ENCODE assay signal across 39 cellular contexts in the genomic region with DNA sequence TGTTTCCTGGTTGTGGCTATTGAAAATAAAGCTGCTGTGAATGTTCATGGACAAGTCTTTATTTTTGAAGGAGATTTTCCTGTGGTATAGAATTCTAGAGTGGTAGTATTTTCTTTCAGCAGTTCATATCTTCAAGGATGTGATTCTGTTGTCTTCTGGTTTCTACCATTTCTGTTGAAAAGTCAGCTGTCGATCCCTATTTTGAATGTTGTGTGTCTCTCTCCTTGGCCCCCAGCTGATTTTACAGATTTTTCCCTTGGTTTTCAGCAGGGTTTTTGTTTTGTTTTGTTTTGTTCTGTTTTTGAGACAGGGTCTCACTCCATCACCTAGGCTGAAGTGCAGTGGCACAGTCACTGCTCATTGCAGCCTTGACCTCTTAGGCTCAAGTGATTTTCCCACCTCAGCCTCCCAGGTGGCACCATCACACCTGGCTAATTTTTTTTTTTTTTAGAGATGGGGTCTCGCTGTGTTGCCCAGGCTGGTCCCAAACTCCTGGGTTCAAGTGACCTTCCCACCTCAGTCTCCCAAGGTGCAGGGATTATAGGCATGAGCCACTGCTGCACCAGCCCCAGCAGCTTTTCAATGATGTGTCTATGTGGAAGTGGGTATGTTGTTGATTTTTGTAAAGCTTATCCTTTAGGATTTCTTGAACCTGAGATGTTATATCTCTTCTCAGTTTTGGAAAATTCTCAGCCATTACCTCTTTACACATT.
"Had no signal": no experiment of that assay in that cellular context is flagged by ENCODE, and none has a peak within 500 bp of the region (broad histone marks: within the 10 kb centered on the region; RNA-seq: fewer than 3 reads in every experiment).

No MANE protein-coding gene starts in this region.

- H3K36me3 Mint-ChIP-seq: activated CD8-positive, alpha-beta memory T cell treated with anti-CD3 and anti-CD28 coated beads, Interleukin-2, amount 10 ng/mL, durations not matched to agents 7 days and 5 days; activated naive CD4-positive, alpha-beta T cell treated with anti-CD3 and anti-CD28 coated beads, Interleukin-2, amount 10 ng/mL, durations not matched to agents 7 days and 5 days; activated naive CD4-positive, alpha-beta T cell treated with anti-CD3 and anti-CD28 coated beads, Interleukin-2, amount 50 U/mL, for 24 hours; activated naive CD8-positive, alpha-beta T cell treated with anti-CD3 and anti-CD28 coated beads, Interleukin-2, amount 10 ng/mL, durations not matched to agents 7 days and 5 days had no signal

- H3K27ac ChIP-seq: ascending aorta, cardiac muscle cell, VCaP had no signal

- H3K36me3 ChIP-seq: cardiac muscle cell had no signal

- DNase-seq: activated CD4-positive, alpha-beta memory T cell treated with anti-CD3 and anti-CD28 coated beads, Interleukin-2, amount 10 ng/mL, durations not matched to agents 7 days and 5 days; activated CD4-positive, alpha-beta T cell treated with anti-CD3 and anti-CD28 coated beads for 1 hour; activated CD4-positive, alpha-beta T cell treated with anti-CD3 and anti-CD28 coated beads for 36 hours; activated CD4-positive, alpha-beta T cell treated with anti-CD3 and anti-CD28 coated beads for 48 hours; activated CD4-positive, alpha-beta T cell treated with anti-CD3 and anti-CD28 coated beads, Interleukin-2, amount 10 ng/mL, durations not matched to agents 7 days and 5 days; activated CD4-positive, alpha-beta T cell treated with anti-CD3 and anti-CD28 coated beads, Interleukin-2, amount 50 U/mL, for 48 hours; activated CD4-positive, CD25-positive, alpha-beta regulatory T cell; activated CD8-positive, alpha-beta memory T cell treated with anti-CD3 and anti-CD28 coated beads for 24 hours; activated CD8-positive, alpha-beta memory T cell treated with anti-CD3 and anti-CD28 coated beads, Interleukin-2, amount 10 ng/mL, durations not matched to agents 7 days and 5 days; activated CD8-positive, alpha-beta memory T cell treated with anti-CD3 and anti-CD28 coated beads, Interleukin-2, amount 50 U/mL, for 48 hours; activated CD8-positive, alpha-beta T cell treated with anti-CD3 and anti-CD28 coated beads, Interleukin-2, amount 10 ng/mL, durations not matched to agents 7 days and 5 days; activated effector memory CD4-positive, alpha-beta T cell treated with Interleukin-2 at 50 U/mL for 16 hours; activated gamma-delta T cell; activated naive CD4-positive, alpha-beta T cell treated with anti-CD3 and anti-CD28 coated beads, Interleukin-2, amount 10 ng/mL, durations not matched to agents 7 days and 5 days; activated naive CD4-positive, alpha-beta T cell treated with Interleukin-2 at 50 U/mL for 16 hours; activated naive CD8-positive, alpha-beta T cell treated with anti-CD3 and anti-CD28 coated beads, Interleukin-2, amount 10 ng/mL, durations not matched to agents 7 days and 5 days; activated naive CD8-positive, alpha-beta T cell treated with anti-CD3 and anti-CD28 coated beads, Interleukin-2, amount 50 U/mL, for 24 hours; activated T-cell treated with anti-CD3 and anti-CD28 coated beads, Interleukin-2, amount 50 U/mL, for 24 hours; activated T-cell treated with anti-CD3 and anti-CD28 coated beads, Interleukin-2, amount 50 U/mL, for 48 hours; amygdala; anterior cingulate cortex; caudate nucleus; cerebellar nuclear complex; T-cell; T-helper 2 cell; T-helper 9 cell had no signal

- H3K9me3 ChIP-seq: ascending aorta had no signal

- H3K27me3 ChIP-seq: ascending aorta, cardiac muscle cell had no signal

- H3K27ac Mint-ChIP-seq: activated CD4-positive, alpha-beta memory T cell treated with anti-CD3 and anti-CD28 coated beads, Interleukin-2, amount 10 ng/mL, durations not matched to agents 7 days and 5 days; activated CD4-positive, alpha-beta T cell treated with anti-CD3 and anti-CD28 coated beads for 36 hours; activated CD4-positive, alpha-beta T cell treated with anti-CD3 and anti-CD28 coated beads, Interleukin-2, amount 10 ng/mL, durations not matched to agents 7 days and 5 days; activated CD8-positive, alpha-beta memory T cell treated with anti-CD3 and anti-CD28 coated beads, Interleukin-2, amount 10 ng/mL, durations not matched to agents 7 days and 5 days; activated CD8-positive, alpha-beta T cell treated with anti-CD3 and anti-CD28 coated beads, Interleukin-2, amount 10 ng/mL, durations not matched to agents 7 days and 5 days; activated naive CD4-positive, alpha-beta T cell treated with anti-CD3 and anti-CD28 coated beads, Interleukin-2, amount 10 ng/mL, durations not matched to agents 7 days and 5 days; activated naive CD4-positive, alpha-beta T cell treated with anti-CD3 and anti-CD28 coated beads, Interleukin-2, amount 50 U/mL, for 24 hours; activated naive CD8-positive, alpha-beta T cell; activated naive CD8-positive, alpha-beta T cell treated with anti-CD3 and anti-CD28 coated beads, Interleukin-2, amount 10 ng/mL, durations not matched to agents 7 days and 5 days; activated naive CD8-positive, alpha-beta T cell treated with anti-CD3 and anti-CD28 coated beads, Interleukin-2, amount 50 U/mL, for 24 hours; activated T-cell treated with anti-CD3 and anti-CD28 coated beads, Interleukin-2, amount 50 U/mL, for 24 hours; activated T-helper 2 cell treated with anti-CD3 and anti-CD28 coated beads, Interferon-gamma antibody, Interleukin-2, Interleukin-4, amounts not matched to agents 10 μg/mL and 5 μg/mL and 100 μg/mL, durations not matched to agents 14 hours and 24 hours and 36 hours; brain; T-cell; T-helper 1 cell treated with Interleukin-12 subunit alpha and Interleukin-12 subunit beta and Interleukin-4 antibody, amounts not matched to agents 30 μg/mL and 1 μg/mL, for 36 hours; T-helper 2 cell treated with Interferon-gamma antibody and Interleukin-4, amounts not matched to agents 5 μg/mL and 100 μg/mL, for 36 hours had no signal

- H3K4me1 Mint-ChIP-seq: activated CD4-positive, alpha-beta memory T cell treated with anti-CD3 and anti-CD28 coated beads, Interleukin-2, amount 10 ng/mL, durations not matched to agents 7 days and 5 days; activated CD4-positive, alpha-beta T cell treated with anti-CD3 and anti-CD28 coated beads for 36 hours; activated CD4-positive, alpha-beta T cell treated with anti-CD3 and anti-CD28 coated beads, Interleukin-2, amount 10 ng/mL, durations not matched to agents 7 days and 5 days; activated CD8-positive, alpha-beta memory T cell treated with anti-CD3 and anti-CD28 coated beads, Interleukin-2, amount 10 ng/mL, durations not matched to agents 7 days and 5 days; activated naive CD4-positive, alpha-beta T cell treated with anti-CD3 and anti-CD28 coated beads, Interleukin-2, amount 10 ng/mL, durations not matched to agents 7 days and 5 days; activated naive CD4-positive, alpha-beta T cell treated with anti-CD3 and anti-CD28 coated beads, Interleukin-2, amount 50 U/mL, for 24 hours; activated naive CD8-positive, alpha-beta T cell treated with anti-CD3 and anti-CD28 coated beads, Interleukin-2, amount 10 ng/mL, durations not matched to agents 7 days and 5 days; activated naive CD8-positive, alpha-beta T cell treated with anti-CD3 and anti-CD28 coated beads, Interleukin-2, amount 50 U/mL, for 24 hours; brain; central memory CD8-positive, alpha-beta T cell; T-cell had no signal

- H3K4me1 ChIP-seq: ascending aorta had no signal

- H3K9me3 Mint-ChIP-seq: activated CD4-positive, alpha-beta memory T cell treated with anti-CD3 and anti-CD28 coated beads, Interleukin-2, amount 10 ng/mL, durations not matched to agents 7 days and 5 days; activated CD4-positive, alpha-beta T cell treated with anti-CD3 and anti-CD28 coated beads, Interleukin-2, amount 10 ng/mL, durations not matched to agents 7 days and 5 days; activated naive CD4-positive, alpha-beta T cell treated with anti-CD3 and anti-CD28 coated beads, Interleukin-2, amount 10 ng/mL, durations not matched to agents 7 days and 5 days; activated naive CD4-positive, alpha-beta T cell treated with anti-CD3 and anti-CD28 coated beads, Interleukin-2, amount 50 U/mL, for 24 hours; activated naive CD8-positive, alpha-beta T cell treated with anti-CD3 and anti-CD28 coated beads, Interleukin-2, amount 10 ng/mL, durations not matched to agents 7 days and 5 days; activated naive CD8-positive, alpha-beta T cell treated with anti-CD3 and anti-CD28 coated beads, Interleukin-2, amount 50 U/mL, for 24 hours; activated T-cell treated with anti-CD3 and anti-CD28 coated beads, Interleukin-2, amount 50 U/mL, for 24 hours; activated T-helper 2 cell treated with anti-CD3 and anti-CD28 coated beads, Interferon-gamma antibody, Interleukin-2, Interleukin-4, amounts not matched to agents 10 μg/mL and 5 μg/mL and 100 μg/mL, durations not matched to agents 14 hours and 24 hours and 36 hours; central memory CD8-positive, alpha-beta T cell; T-cell; T-helper 1 cell treated with Interleukin-12 subunit alpha and Interleukin-12 subunit beta and Interleukin-4 antibody, amounts not matched to agents 30 μg/mL and 1 μg/mL, for 36 hours; T-helper 2 cell treated with Interferon-gamma antibody and Interleukin-4, amounts not matched to agents 5 μg/mL and 100 μg/mL, for 36 hours had no signal

- H3K4me3 ChIP-seq: ascending aorta, cardiac muscle cell had no signal

- ATAC-seq: activated CD4-positive, alpha-beta T cell treated with anti-CD3 and anti-CD28 coated beads for 36 hours; activated CD4-positive, CD25-positive, alpha-beta regulatory T cell treated with anti-CD3 and anti-CD28 coated beads, Interleukin-2, amount 50 U/mL, for 24 hours; activated CD8-positive, alpha-beta memory T cell treated with anti-CD3 and anti-CD28 coated beads, Interleukin-2, amount 10 ng/mL, durations not matched to agents 7 days and 5 days; activated CD8-positive, alpha-beta T cell treated with anti-CD3 and anti-CD28 coated beads, Interleukin-2, amount 10 ng/mL, durations not matched to agents 7 days and 5 days; activated naive CD8-positive, alpha-beta T cell treated with anti-CD3 and anti-CD28 coated beads, Interleukin-2, amount 50 U/mL, for 24 hours; T-cell had no signal

- FAIRE-seq: bronchial epithelial cell, TTC549 had no signal

- H3K4me3 Mint-ChIP-seq: activated CD4-positive, alpha-beta memory T cell treated with anti-CD3 and anti-CD28 coated beads, Interleukin-2, amount 10 ng/mL, durations not matched to agents 7 days and 5 days; activated CD4-positive, alpha-beta T cell treated with anti-CD3 and anti-CD28 coated beads for 36 hours; activated CD4-positive, alpha-beta T cell treated with anti-CD3 and anti-CD28 coated beads, Interleukin-2, amount 10 ng/mL, durations not matched to agents 7 days and 5 days; activated CD8-positive, alpha-beta memory T cell treated with anti-CD3 and anti-CD28 coated beads, Interleukin-2, amount 10 ng/mL, durations not matched to agents 7 days and 5 days; activated CD8-positive, alpha-beta T cell treated with anti-CD3 and anti-CD28 coated beads, Interleukin-2, amount 10 ng/mL, durations not matched to agents 7 days and 5 days; activated naive CD4-positive, alpha-beta T cell treated with anti-CD3 and anti-CD28 coated beads, Interleukin-2, amount 10 ng/mL, durations not matched to agents 7 days and 5 days; activated naive CD4-positive, alpha-beta T cell treated with anti-CD3 and anti-CD28 coated beads, Interleukin-2, amount 50 U/mL, for 24 hours; activated naive CD8-positive, alpha-beta T cell; activated naive CD8-positive, alpha-beta T cell treated with anti-CD3 and anti-CD28 coated beads, Interleukin-2, amount 10 ng/mL, durations not matched to agents 7 days and 5 days; activated naive CD8-positive, alpha-beta T cell treated with anti-CD3 and anti-CD28 coated beads, Interleukin-2, amount 50 U/mL, for 24 hours; activated T-cell treated with anti-CD3 and anti-CD28 coated beads, Interleukin-2, amount 50 U/mL, for 24 hours; brain; central memory CD8-positive, alpha-beta T cell; T-cell; T-helper 1 cell treated with Interleukin-12 subunit alpha and Interleukin-12 subunit beta and Interleukin-4 antibody, amounts not matched to agents 30 μg/mL and 1 μg/mL, for 36 hours; T-helper 2 cell treated with Interferon-gamma antibody and Interleukin-4, amounts not matched to agents 5 μg/mL and 100 μg/mL, for 36 hours had no signal

- H3K27me3 Mint-ChIP-seq: activated CD4-positive, alpha-beta memory T cell treated with anti-CD3 and anti-CD28 coated beads, Interleukin-2, amount 10 ng/mL, durations not matched to agents 7 days and 5 days; activated CD4-positive, alpha-beta T cell treated with anti-CD3 and anti-CD28 coated beads for 36 hours; activated CD8-positive, alpha-beta memory T cell treated with anti-CD3 and anti-CD28 coated beads, Interleukin-2, amount 10 ng/mL, durations not matched to agents 7 days and 5 days; activated naive CD4-positive, alpha-beta T cell treated with anti-CD3 and anti-CD28 coated beads, Interleukin-2, amount 50 U/mL, for 24 hours; activated naive CD8-positive, alpha-beta T cell; activated naive CD8-positive, alpha-beta T cell treated with anti-CD3 and anti-CD28 coated beads, Interleukin-2, amount 10 ng/mL, durations not matched to agents 7 days and 5 days; activated naive CD8-positive, alpha-beta T cell treated with anti-CD3 and anti-CD28 coated beads, Interleukin-2, amount 50 U/mL, for 24 hours; activated T-cell treated with anti-CD3 and anti-CD28 coated beads, Interleukin-2, amount 50 U/mL, for 24 hours; central memory CD8-positive, alpha-beta T cell; T-cell had no signal
